Comparison of ENCODE assay signal across 8 cellular contexts in the genomic region with DNA sequence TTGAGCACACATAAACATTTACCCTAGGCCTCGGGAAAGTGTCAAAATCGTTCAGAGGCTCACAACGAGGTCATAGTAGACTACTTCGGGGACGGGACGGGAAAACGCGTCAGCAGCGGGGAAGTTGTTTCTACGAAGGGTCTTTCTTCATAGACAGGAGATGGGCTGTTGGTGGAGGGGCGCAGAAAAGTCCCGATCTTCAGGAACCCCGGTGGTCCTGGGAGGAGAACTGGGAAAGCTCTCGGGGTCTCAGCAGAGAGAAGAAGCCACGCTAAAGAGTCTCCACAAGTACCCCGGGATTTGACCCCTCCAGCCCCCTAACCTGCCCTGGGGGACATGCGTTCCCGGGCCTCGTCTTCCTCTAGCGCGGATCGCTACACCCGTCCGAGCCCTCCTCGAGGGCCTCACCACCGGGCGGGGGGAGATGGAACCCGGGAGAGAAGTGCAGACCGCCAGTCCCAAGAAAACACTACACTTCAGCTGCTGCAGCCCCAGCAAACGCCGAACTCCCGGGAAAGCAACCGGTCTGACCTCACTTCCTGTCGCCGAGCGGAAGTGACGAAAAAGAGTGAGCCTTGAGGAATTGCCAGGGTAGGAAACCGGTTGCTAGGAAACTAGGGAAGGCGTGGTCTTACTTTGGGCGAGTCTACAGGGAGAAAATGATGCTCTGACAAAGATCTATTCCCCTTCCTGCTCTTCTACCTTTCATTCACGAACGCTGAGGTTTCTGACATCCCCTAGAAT.
DNase-seq lines count a peak whose midpoint lies in the region; ATAC-seq and TF ChIP-seq lines count a peak whose summit lies in the region.

A gene (minus strand): TSS at position 534 of the 744 bp plus-strand sequence. CDS start 1,611 bp downstream, outside the sequence.

- no peaks in the 10 kb centered on the region for H3K9me3 ChIP-seq in ES-I3 (ENCODE audit: control insufficient read depth, insufficient read depth, low read length)
- H3K9me3 ChIP-seq in HAP-1 = no peaks in the 10 kb centered on the region
- no peaks in the 10 kb centered on the region for H3K9me3 ChIP-seq in MM.1S (replicated peaks; ENCODE audit: insufficient read depth, low read length)

- H3K27ac ChIP-seq in MM.1S (ENCODE audit: low read length) = peak within 1 kb of the TSS; percentile 90

- H3K36me3 ChIP-seq in ES-I3 (ENCODE audit: insufficient read depth, low read length) (peaks cover 3% of the 10 kb centered on the region), HAP-1 (replicated peaks) (peaks cover 13% of the 10 kb centered on the region), MM.1S (replicated peaks; ENCODE audit: insufficient read depth, low read length) (no peaks in the 10 kb centered on the region)

- peaks cover 52% of the 10 kb centered on the region for H3K4me1 Mint-ChIP-seq in nephron progenitor cell
- H3K4me1 Mint-ChIP-seq in stimulated activated naive CD8-positive, alpha-beta T cell treated with anti-CD3 and anti-CD28 coated beads, Interleukin-15, amount 100 ng/mL, for 72 hours = peaks cover 49% of the 10 kb centered on the region

- H3K27me3 ChIP-seq in HAP-1 (ENCODE audit: low read depth) (no peaks in the 10 kb centered on the region), MM.1S (replicated peaks; ENCODE audit: insufficient read depth, low read length) (no peaks in the 10 kb centered on the region)

- peaks cover 6% of the 10 kb centered on the region for H3K27me3 Mint-ChIP-seq in nephron progenitor cell (ENCODE audit: low read depth, poor library complexity)
- no peaks in the 10 kb centered on the region for H3K27me3 Mint-ChIP-seq in stimulated activated naive CD8-positive, alpha-beta T cell treated with anti-CD3 and anti-CD28 coated beads, Interleukin-15, amount 100 ng/mL, for 72 hours

- peaks cover 50% of the 10 kb centered on the region for H3K79me2 ChIP-seq in MM.1S (ENCODE audit: low read length)

- H3K9me3 Mint-ChIP-seq in nephron progenitor cell = no peaks in the 10 kb centered on the region
- H3K9me3 Mint-ChIP-seq in stimulated activated naive CD8-positive, alpha-beta T cell treated with anti-CD3 and anti-CD28 coated beads, Interleukin-15, amount 100 ng/mL, for 72 hours = no peaks in the 10 kb centered on the region

- H4K20me1 ChIP-seq in MM.1S (ENCODE audit: insufficient read depth, low read length) = no peaks in the 10 kb centered on the region

- H3K36me3 Mint-ChIP-seq in nephron progenitor cell (ENCODE audit: low read depth) = peaks cover 29% of the 10 kb centered on the region

- H3K4me2 ChIP-seq in MM.1S (ENCODE audit: low read depth, low read length) = peak within 1 kb of the TSS; percentile 96

- H3K4me1 ChIP-seq in ES-I3 (ENCODE audit: insufficient read depth, low read length) (no peaks in the 10 kb centered on the region), HAP-1 (peaks cover 10% of the 10 kb centered on the region), MM.1S (ENCODE audit: low read length) (0 out of 2 replicates have a peak, but pooled peaks cover 9% of the 10 kb centered on the region)

- peaks cover 9% of the 10 kb centered on the region for H3F3A ChIP-seq in MM.1S (ENCODE audit: insufficient read depth, low read length)

- H3K4me3 ChIP-seq in HAP-1 = peak within 1 kb of the TSS; percentile 87
- peak within 1 kb of the TSS; percentile 98 for H3K4me3 ChIP-seq in MM.1S (ENCODE audit: low read length)

- H3K27ac Mint-ChIP-seq in nephron progenitor cell = peak within 1 kb of the TSS; percentile 97
- H3K27ac Mint-ChIP-seq in stimulated activated naive CD8-positive, alpha-beta T cell treated with anti-CD3 and anti-CD28 coated beads, Interleukin-15, amount 100 ng/mL, for 72 hours = peak within 1 kb of the TSS; percentile 94

- peak; percentile 98 for DNase-seq in HAP-1 (ENCODE audit: low spot score in 2 of 2)
- peak; percentile 98 for DNase-seq in MM.1S
- peak; percentile 98 for DNase-seq in SIG-M5 (lab: John Stamatoyannopoulos, UW)
- peak; percentile 18 for DNase-seq in activated gamma-delta T cell (lab: John Stamatoyannopoulos, UW)
- peak; percentile 96 for DNase-seq in fibroblast of the conjunctiva (ENCODE audit: low read depth)
- peak; percentile 96 for DNase-seq in nephron progenitor cell
- peak; percentile 83 to 94 for DNase-seq in stimulated activated naive CD8-positive, alpha-beta T cell treated with anti-CD3 and anti-CD28 coated beads, Interleukin-15, amount 100 ng/mL, for 72 hours

- TF ChIP-seq CTCF in MM.1S (IDR thresholded peaks at IDR 0.05; ENCODE audit: low read length) = no peak
- TF ChIP-seq CTCF in nephron progenitor cell (IDR thresholded peaks at IDR 0.05) = no peak

- peak within 1 kb of the TSS; percentile 96 for H3K4me3 Mint-ChIP-seq in nephron progenitor cell
- H3K4me3 Mint-ChIP-seq in stimulated activated naive CD8-positive, alpha-beta T cell treated with anti-CD3 and anti-CD28 coated beads, Interleukin-15, amount 100 ng/mL, for 72 hours = peak within 1 kb of the TSS; percentile 88 to 90

- in situ Hi-C loops in HAP-1 (cut with MboI; ENCODE audit: low sequenced_read_pairs) = no loop called here

- ATAC-seq in stimulated activated naive CD8-positive, alpha-beta T cell treated with anti-CD3 and anti-CD28 coated beads, Interleukin-15, amount 100 ng/mL, for 72 hours = peak; percentile 93

- H3K9ac ChIP-seq in ES-I3 (ENCODE audit: low read depth, low read length) = peak within 1 kb of the TSS; percentile 92
- H3K9ac ChIP-seq in MM.1S (ENCODE audit: low read length) = peak within 1 kb of the TSS; percentile 98

- no peaks in the 10 kb centered on the region for H3K9me2 ChIP-seq in MM.1S (replicated peaks; ENCODE audit: insufficient read depth, low read length)

- H2AFZ ChIP-seq in MM.1S (ENCODE audit: low read length) = peak within 1 kb of the TSS; percentile 85

Comparison
In these comparisons a context has a peak if more than half of its experiments do, and no peak if none do; other contexts are left out.
1. Peak in every context shown above with its lines: DNase-seq, ATAC-seq, H3K4me3 ChIP-seq and H3K27ac ChIP-seq.
2. DNase-seq: peak in every context shown above with its lines; median percentile 98 in HAP-1; 98 in MM.1S; 98 in SIG-M5; 96 in fibroblast of the conjunctiva; 96 in nephron progenitor cell; 88 in stimulated activated naive CD8-positive, alpha-beta T cell treated with anti-CD3 and anti-CD28 coated beads, Interleukin-15, amount 100 ng/mL, for 72 hours; 18 in activated gamma-delta T cell.